In the genomic region with DNA sequence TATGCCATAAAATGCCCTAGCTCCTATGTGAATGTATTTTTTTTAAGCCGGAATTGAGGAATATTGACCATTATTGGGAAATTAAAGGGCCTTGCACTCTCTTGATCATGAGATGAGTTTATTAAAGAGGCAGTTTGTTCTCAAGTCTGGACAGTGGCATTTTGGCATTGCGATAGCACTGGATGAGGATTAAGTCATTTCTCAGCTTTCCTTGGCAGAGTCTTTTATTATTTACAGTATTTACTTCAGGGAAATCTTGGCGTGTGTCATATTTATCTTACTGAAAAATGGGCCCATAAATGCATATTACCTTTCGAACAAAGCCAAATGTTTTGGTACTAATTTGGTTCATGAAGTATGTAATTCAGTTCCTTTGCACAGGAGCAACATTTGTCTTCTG, we compare ENCODE assay signal across 26 cellular contexts.
"Had no signal": no experiment of that assay in that cellular context is flagged by ENCODE, and none has a peak within 500 bp of the region (broad histone marks: within the 10 kb centered on the region; RNA-seq: fewer than 3 reads in every experiment).

No MANE protein-coding gene starts in this region.

- H3K9me3 ChIP-seq: gastroesophageal sphincter, heart left ventricle, left lung, right atrium auricular region, thoracic aorta, tibial nerve, upper lobe of left lung had no signal

- H3K9me3 Mint-ChIP-seq: effector memory CD8-positive, alpha-beta T cell; naive thymus-derived CD4-positive, alpha-beta T cell; nephron; neural progenitor cell; stimulated activated effector memory CD8-positive, alpha-beta T cell treated with anti-CD3 and anti-CD28 coated beads, Interleukin-12 subunit alpha, Interleukin-12 subunit beta, amount 100 ng/mL, for 72 hours had no signal

- ATAC-seq: effector memory CD8-positive, alpha-beta T cell; foreskin keratinocyte; gastroesophageal sphincter; heart left ventricle; left lung; naive thymus-derived CD4-positive, alpha-beta T cell; sciatic nerve; stimulated activated effector memory CD8-positive, alpha-beta T cell treated with anti-CD3 and anti-CD28 coated beads, Interleukin-12 subunit alpha, Interleukin-12 subunit beta, amount 100 ng/mL, for 72 hours; stimulated activated naive CD8-positive, alpha-beta T cell treated with anti-CD3 and anti-CD28 coated beads, Interleukin-15, Interleukin-2, amounts not matched to agents 100 U/mL and 50 U/mL, for 24 hours had no signal

- DNase-seq: cortex of kidney; effector memory CD8-positive, alpha-beta T cell; foreskin keratinocyte; heart left ventricle; kidney; left lung; mesendoderm; midbrain; naive thymus-derived CD4-positive, alpha-beta T cell; stimulated activated CD4-positive, alpha-beta T cell treated with anti-CD3 and anti-CD28 coated beads, Interleukin-12 subunit alpha, Interleukin-12 subunit beta, amount 100 ng/mL, for 4 hours; stimulated activated CD4-positive, alpha-beta T cell treated with anti-CD3 and anti-CD28 coated beads, Interleukin-1b, Interleukin-23, amount 100 ng/mL, for 48 hours; stimulated activated CD4-positive, alpha-beta T cell treated with anti-CD3 and anti-CD28 coated beads, Interleukin-4, amount 100 ng/mL, for 24 hours; stimulated activated naive CD8-positive, alpha-beta T cell treated with anti-CD3 and anti-CD28 coated beads, Interleukin-15, Interleukin-2, amounts not matched to agents 100 U/mL and 50 U/mL, for 24 hours; upper lobe of left lung had no signal

- H3K27ac Mint-ChIP-seq: effector memory CD8-positive, alpha-beta T cell; naive thymus-derived CD4-positive, alpha-beta T cell; neural progenitor cell; progenitor cell of endocrine pancreas; stimulated activated effector memory CD8-positive, alpha-beta T cell treated with anti-CD3 and anti-CD28 coated beads, Interleukin-12 subunit alpha, Interleukin-12 subunit beta, amount 100 ng/mL, for 72 hours had no signal

- H3K27ac ChIP-seq: foreskin keratinocyte, gastroesophageal sphincter, heart left ventricle, hepatocyte, left lung, neural progenitor cell, parathyroid adenoma, right atrium auricular region, thoracic aorta, tibial nerve, upper lobe of left lung had no signal

- H2AFZ ChIP-seq: hepatocyte, neural progenitor cell, parathyroid adenoma had no signal

- H3K27me3 ChIP-seq: heart left ventricle, left lung, neural progenitor cell, right atrium auricular region, tibial nerve, upper lobe of left lung had no signal

- H3K4me1 Mint-ChIP-seq: stimulated activated effector memory CD8-positive, alpha-beta T cell treated with anti-CD3 and anti-CD28 coated beads, Interleukin-12 subunit alpha, Interleukin-12 subunit beta, amount 100 ng/mL, for 72 hours had no signal

- H3K36me3 Mint-ChIP-seq: naive thymus-derived CD4-positive, alpha-beta T cell; neural progenitor cell; stimulated activated effector memory CD8-positive, alpha-beta T cell treated with anti-CD3 and anti-CD28 coated beads, Interleukin-12 subunit alpha, Interleukin-12 subunit beta, amount 100 ng/mL, for 72 hours had no signal

- H3K9ac ChIP-seq: neural progenitor cell, parathyroid adenoma had no signal

- H3K4me2 ChIP-seq: hepatocyte, neural progenitor cell, smooth muscle cell had no signal

- H3K4me1 ChIP-seq: foreskin keratinocyte, gastroesophageal sphincter, left lung, parathyroid adenoma, upper lobe of left lung had no signal

- H3K4me3 Mint-ChIP-seq: effector memory CD8-positive, alpha-beta T cell; naive thymus-derived CD4-positive, alpha-beta T cell; nephron; neural progenitor cell; stimulated activated effector memory CD8-positive, alpha-beta T cell treated with anti-CD3 and anti-CD28 coated beads, Interleukin-12 subunit alpha, Interleukin-12 subunit beta, amount 100 ng/mL, for 72 hours had no signal

- H3K79me2 ChIP-seq: hepatocyte, parathyroid adenoma had no signal

- H3K36me3 ChIP-seq: gastroesophageal sphincter, heart left ventricle, left lung, neural progenitor cell, right atrium auricular region, thoracic aorta, tibial nerve, upper lobe of left lung had no signal

- H3K4me3 ChIP-seq: gastroesophageal sphincter, heart left ventricle, hepatocyte, left lung, neural progenitor cell, right atrium auricular region, smooth muscle cell, thoracic aorta, tibial nerve, upper lobe of left lung had no signal
